8 cellular contexts compared by ENCODE assay signal in the genomic region with DNA sequence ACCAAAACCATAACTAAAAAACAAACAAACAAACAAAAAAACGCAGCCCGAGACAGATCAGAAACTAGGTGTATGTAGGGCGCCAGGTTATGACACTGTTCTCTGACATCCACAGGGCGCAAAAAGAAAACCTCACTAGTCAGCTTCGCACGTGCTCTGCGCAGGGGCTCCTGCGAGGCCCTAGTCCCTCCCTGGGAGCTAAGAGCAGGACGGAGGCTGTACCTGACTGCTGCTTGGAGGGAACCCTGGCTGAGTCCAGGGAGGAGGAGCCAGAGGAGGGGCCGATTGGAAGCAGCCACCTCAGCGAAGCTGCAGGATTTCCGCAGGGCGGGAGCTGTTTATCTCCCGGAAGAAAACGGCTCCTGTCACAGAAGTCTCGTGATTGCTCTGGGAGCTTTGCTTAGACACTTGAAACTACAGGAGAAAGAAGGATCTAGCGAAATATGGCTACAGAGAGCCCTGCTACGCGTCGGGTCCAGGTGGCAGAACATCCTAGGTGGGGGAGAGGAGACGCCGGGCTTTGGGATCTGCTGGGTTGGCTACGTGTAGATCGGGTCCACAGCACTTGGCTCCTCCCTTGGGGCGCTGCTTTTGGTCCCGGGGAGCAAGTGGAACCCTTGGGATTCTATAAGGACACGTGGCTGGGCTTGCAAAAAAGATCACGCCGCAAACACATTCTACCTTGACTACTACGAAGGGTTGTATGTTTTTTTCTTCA. TPM values are rescaled to one million over a fixed set of nuclear protein-coding genes. Genes with fewer than 3 reads are reported as not detected.
DNase-seq lines count a peak whose midpoint lies in the region; TF ChIP-seq lines count a peak whose summit lies in the region.

A gene (plus strand): TSS at position 368 of the 718 bp plus-strand sequence. CDS start 76 bp downstream, at position 444.

- H2BK12ac ChIP-seq in H9 (ENCODE audit: insufficient read length, low read depth, low read length) (no peak within 1 kb of the TSS), neuronal stem cell (ENCODE audit: low read length) (no peak within 1 kb of the TSS)

- H3K4ac ChIP-seq in H9 (ENCODE audit: low read depth, low read length) (no peak within 1 kb of the TSS), neuronal stem cell (ENCODE audit: low read length) (no peak within 1 kb of the TSS)

- peaks cover 4 to 5% of the 10 kb centered on the region in 2 experiments; a peak in 2 of 5 replicates for H3K9me3 Mint-ChIP-seq in H9

- H3K4me1 Mint-ChIP-seq in H9: peaks cover 5 to 7% of the 10 kb centered on the region in 2 experiments; a peak in 3 of 4 replicates

- H3K14ac ChIP-seq in H9 (ENCODE audit: insufficient read depth, low read length): no peak within 1 kb of the TSS
- H3K14ac ChIP-seq in neuronal stem cell (ENCODE audit: low read length): no peak within 1 kb of the TSS

- H2AK5ac ChIP-seq in H9 (ENCODE audit: insufficient read length, low read length): no peak within 1 kb of the TSS
- no peak within 1 kb of the TSS for H2AK5ac ChIP-seq in neuronal stem cell (ENCODE audit: low read depth, low read length)

- H3K27me3 ChIP-seq in H9 (ENCODE audit: insufficient read depth, low read length): no peaks in the 10 kb centered on the region
- no peaks in the 10 kb centered on the region for H3K27me3 ChIP-seq in MG63
- no peaks in the 10 kb centered on the region for H3K27me3 ChIP-seq in SJCRH30
- no peaks in the 10 kb centered on the region for H3K27me3 ChIP-seq in neuronal stem cell (ENCODE audit: control insufficient read depth in 3 of 3, insufficient read depth in 3 of 3, low read depth in 1 of 3, low read length in 3 of 3)

- peak within 1 kb of the TSS; percentile 68 for H3K4me3 ChIP-seq in MG63
- H3K4me3 ChIP-seq in SJCRH30: peak within 1 kb of the TSS; percentile 65
- H3K4me3 ChIP-seq in neuronal stem cell (ENCODE audit: low read length in 2 of 2): peak within 1 kb of the TSS; percentile 57 to 92

- H3K18ac ChIP-seq in H9 (ENCODE audit: insufficient read length, low read depth, low read length) (peak within 1 kb of the TSS; percentile 22), neuronal stem cell (ENCODE audit: low read length) (peak within 1 kb of the TSS; percentile 84)

- no peak within 1 kb of the TSS for H2BK15ac ChIP-seq in H9 (ENCODE audit: low read depth, low read length)
- H2BK15ac ChIP-seq in neuronal stem cell (ENCODE audit: low read length): no peak within 1 kb of the TSS

- H4K20me1 ChIP-seq in H9 (ENCODE audit: control insufficient read depth, insufficient read depth, insufficient read length): no peaks in the 10 kb centered on the region

- peak; percentile 97 for DNase-seq in H9
- peak; percentile 84 for DNase-seq in MG63
- DNase-seq in SJCRH30: peak; percentile 70 to 78
- DNase-seq in activated naive CD4-positive, alpha-beta T cell (lab: John Stamatoyannopoulos, UW): peak; percentile 20 to 57 (median 28)
- DNase-seq in foreskin melanocyte: peak; percentile 76
- peak; percentile 64 for DNase-seq in neuronal stem cell (ENCODE audit: low spot score)

- H3K36me3 ChIP-seq in ES-I3 (ENCODE audit: insufficient read depth, low read length) (no peaks in the 10 kb centered on the region), MG63 (no peaks in the 10 kb centered on the region; the same call in 1 of the 2 replicates), SJCRH30 (no peaks in the 10 kb centered on the region), neuronal stem cell (replicated peaks in 1 of 2; ENCODE audit: control insufficient read depth in 2 of 2, insufficient read depth in 2 of 2, low read length in 2 of 2) (no peaks in the 10 kb centered on the region)

- H4K8ac ChIP-seq in H9 (replicated peaks; ENCODE audit: insufficient read length, low read depth, low read length) (no peak within 1 kb of the TSS), neuronal stem cell (ENCODE audit: low read depth, low read length) (no peak within 1 kb of the TSS)

- H3K27me3 Mint-ChIP-seq in H9 (ENCODE audit: low read depth): peaks cover 6% of the 10 kb centered on the region

- no peaks in the 10 kb centered on the region for H3K23me2 ChIP-seq in H9 (ENCODE audit: insufficient read length, low read depth, low read length, poor library complexity, severe bottlenecking)

- H3K56ac ChIP-seq in H9 (ENCODE audit: insufficient read length, low read depth, low read length): no peak within 1 kb of the TSS

- H4K5ac ChIP-seq in H9 (ENCODE audit: insufficient read length, low read depth, low read length): no peak within 1 kb of the TSS

- TF ChIP-seq CTCF in H9 (conservative IDR thresholded peaks at IDR 0.05) (no peak), subcutaneous adipose tissue (IDR thresholded peaks at IDR 0.05; ENCODE audit: low read depth) (no peak)

- H3K36me3 Mint-ChIP-seq in H9 (ENCODE audit: insufficient read depth in 1 of 3, low read depth in 3 of 3): peaks cover 4 to 5% (median 5%) of the 10 kb centered on the region in 3 experiments; a peak in 5 of 7 replicates

- H3K79me2 ChIP-seq in H9 (ENCODE audit: insufficient read depth, low read length): no peaks in the 10 kb centered on the region

- peak within 1 kb of the TSS; percentile 2 for H3K27ac ChIP-seq in H9 (ENCODE audit: insufficient read length, low read depth, low read length)
- H3K27ac ChIP-seq in SJCRH30: peak within 1 kb of the TSS; percentile 36
- H3K27ac ChIP-seq in neuronal stem cell (replicated peaks; ENCODE audit: low read length): no peak within 1 kb of the TSS

- H2BK20ac ChIP-seq in H9 (ENCODE audit: low read depth, low read length, poor library complexity, severe bottlenecking): no peak within 1 kb of the TSS

- no CpG with 5 or more reads among the region's 30 CpGs for WGBS in H9 (ENCODE audit: extremely low coverage, insufficient read length, low lambda C conversion rate)
- WGBS in neuronal stem cell (ENCODE audit: extremely low coverage in 2 of 2, insufficient read length in 2 of 2, insufficient replicate concordance in 1 of 2), 2 donors: no CpG with 5 or more reads among the region's 30 CpGs

- peak within 1 kb of the TSS; percentile 71 for H3K4me2 ChIP-seq in H9 (ENCODE audit: insufficient read depth, insufficient read length, low read length)
- peak within 1 kb of the TSS; percentile 70 for H3K4me2 ChIP-seq in neuronal stem cell (ENCODE audit: insufficient read depth, low read length, poor library complexity, severe bottlenecking)

- H3K4me1 ChIP-seq in ES-I3 (ENCODE audit: insufficient read depth, low read length) (no peaks in the 10 kb centered on the region), H9 (ENCODE audit: insufficient read depth, low read length) (no peaks in the 10 kb centered on the region), SJCRH30 (no peaks in the 10 kb centered on the region), neuronal stem cell (ENCODE audit: control insufficient read depth in 2 of 2, insufficient read depth in 1 of 2, low read depth in 1 of 2, low read length in 2 of 2) (peaks cover 2 to 3% of the 10 kb centered on the region in 2 donors)

- H3K4me3 Mint-ChIP-seq in H9: peak within 1 kb of the TSS; percentile 86 to 94

- H2AFZ ChIP-seq in H9 (ENCODE audit: low read length) (peak within 1 kb of the TSS; percentile 60), neuronal stem cell (ENCODE audit: low read length) (peak within 1 kb of the TSS; percentile 92)

- H3K9ac ChIP-seq in ES-I3 (ENCODE audit: low read depth, low read length) (peak within 1 kb of the TSS; percentile 78), H9 (ENCODE audit: extremely low read depth, insufficient read length, low read length) (peak within 1 kb of the TSS; percentile 69), neuronal stem cell (ENCODE audit: low read depth, low read length, poor library complexity) (peak within 1 kb of the TSS; percentile 78)

- H3K23ac ChIP-seq in H9 (ENCODE audit: insufficient read length, low read depth, low read length) (no peak within 1 kb of the TSS), neuronal stem cell (ENCODE audit: low read depth, low read length, poor library complexity) (peak within 1 kb of the TSS; percentile 26)

- H3T11ph ChIP-seq in H9 (ENCODE audit: low read length): no peak within 1 kb of the TSS

- H3K9me3 ChIP-seq in ES-I3 (ENCODE audit: control insufficient read depth, insufficient read depth, low read length) (no peaks in the 10 kb centered on the region), H9 (ENCODE audit: control insufficient read depth, low read depth, low read length) (no peaks in the 10 kb centered on the region), MG63 (0 out of 2 replicates have a peak, but pooled peaks cover 2% of the 10 kb centered on the region), SJCRH30 (replicated peaks) (no peaks in the 10 kb centered on the region), neuronal stem cell (replicated peaks in 1 of 2; ENCODE audit: control insufficient read depth in 2 of 2, insufficient read depth in 1 of 2, low read depth in 1 of 2, low read length in 2 of 2) (peaks cover 0 to 3% of the 10 kb centered on the region in 2 donors)

- peak within 1 kb of the TSS; percentile 82 to 97 (median 94) for H3K27ac Mint-ChIP-seq in H9

- H3K79me1 ChIP-seq in H9 (ENCODE audit: insufficient read depth, low read depth, low read length, poor library complexity, severe bottlenecking): no peaks in the 10 kb centered on the region
- no peaks in the 10 kb centered on the region for H3K79me1 ChIP-seq in neuronal stem cell (ENCODE audit: low read depth, low read length)

- H4K91ac ChIP-seq in H9 (ENCODE audit: insufficient read length, low read depth, low read length) (no peak within 1 kb of the TSS), neuronal stem cell (ENCODE audit: low read depth, low read length, poor library complexity) (no peak within 1 kb of the TSS)

- H2BK120ac ChIP-seq in H9 (ENCODE audit: low read depth, low read length, poor library complexity, severe bottlenecking) (no peak within 1 kb of the TSS), neuronal stem cell (ENCODE audit: low read depth, low read length) (peak within 1 kb of the TSS; percentile 39)

- no peak within 1 kb of the TSS for H2BK5ac ChIP-seq in H9 (ENCODE audit: insufficient read length, low read length)
- no peak within 1 kb of the TSS for H2BK5ac ChIP-seq in neuronal stem cell (ENCODE audit: low read length)

RNA-seq across cellular contexts. Expression of the gene that starts here (rescaled TPM):
- total RNA-seq in H9 (2021): 12.4 and 13.7 TPM in 2 replicates
- total RNA-seq in MG63 (2014; rRNA removed; shearing (Covaris generic); ENCODE audit: low replicate concordance): 25.0 and 110 TPM in 2 replicates
- total RNA-seq in SJCRH30 (2014; rRNA removed; shearing (Covaris generic)): 17.9 and 19.1 TPM in 2 replicates
- polyA plus RNA-seq in neuronal stem cell (2013, experiment 1 of 2): 11.9 TPM
- polyA plus RNA-seq in neuronal stem cell (2013, experiment 2 of 2): 11.3 TPM
- total RNA-seq in subcutaneous adipose tissue: 10 to 100 TPM; 14.7 to 37.1 (median 24.0) TPM

Comparison
In these comparisons a context has a peak if more than half of its experiments do, and no peak if none do; other contexts are left out.
1. DNase-seq: peak in every context shown above with its lines; median percentile 97 in H9; 84 in MG63; 76 in foreskin melanocyte; 74 in SJCRH30; 64 in neuronal stem cell; 28 in activated naive CD4-positive, alpha-beta T cell.